In the genomic region with DNA sequence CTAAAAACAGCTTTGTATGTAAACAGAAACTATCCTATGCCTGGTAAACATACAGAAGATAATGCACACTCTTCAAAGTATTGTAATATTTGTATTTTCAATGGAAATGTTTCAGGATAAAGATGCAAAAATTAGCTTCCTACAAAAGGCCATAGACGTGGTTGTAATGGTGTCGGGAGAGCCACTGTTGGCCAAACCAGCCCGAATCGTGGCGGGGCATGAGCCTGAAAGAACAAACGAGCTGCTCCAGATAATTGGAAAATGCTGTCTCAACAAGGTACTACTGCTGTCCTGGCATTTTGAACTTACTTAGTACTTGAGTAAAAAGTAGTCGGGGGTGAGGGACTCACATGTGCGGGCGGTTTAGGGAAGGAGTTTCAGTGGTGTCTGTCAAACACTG, we compare ENCODE assay signal across 16 cellular contexts. TPM values are rescaled to one million over a fixed set of nuclear protein-coding genes. Genes with fewer than 3 reads are reported as not detected.
A peak's percentile ranks its signal among the peaks of the same experiment; 100 is the strongest.
DNase-seq lines count a peak whose midpoint lies in the region; ATAC-seq and TF ChIP-seq lines count a peak whose summit lies in the region.
"Had no signal": no experiment of that assay in that cellular context is flagged by ENCODE, and none has a peak within 500 bp of the region (broad histone marks: within the 10 kb centered on the region; RNA-seq: fewer than 3 reads in every experiment).

No MANE protein-coding gene starts in this region.

- no peak for DNase-seq in Panc1 (ENCODE audit: low read depth, low spot score)
- no peak for DNase-seq in stimulated activated effector memory CD8-positive, alpha-beta T cell treated with anti-CD3 and anti-CD28 coated beads, Interleukin-12 subunit alpha, Interleukin-12 subunit beta, amount 100 ng/mL, for 72 hours (ENCODE audit: low spot score in 2 of 2)
- no peak for DNase-seq in stimulated activated CD4-positive, alpha-beta T cell treated with anti-CD3 and anti-CD28 coated beads, Interleukin-15, amount 100 ng/mL, for 24 hours
- no peak for DNase-seq in effector memory CD8-positive, alpha-beta T cell
- no peak for DNase-seq in activated effector memory CD4-positive, alpha-beta T cell treated with anti-CD3 and anti-CD28 coated beads, Interleukin-2, amount 50 U/mL, for 16 hours
- DNase-seq: C1 segment of cervical spinal cord; Calu3; CD4-positive, alpha-beta memory T cell; COR-L47; DMS53; DMS79 treated with DMSO at 0.1 percent for 48 hours; GF-D8 had no signal

- H3K4me2 ChIP-seq in parathyroid adenoma (ENCODE audit: low read length) = no peak overlapping the region
- H3K4me2 ChIP-seq: GM23338 had no signal

- H3K4me1 ChIP-seq in HEK293 (ENCODE audit: control insufficient read depth, insufficient read depth, low read length) = 0 out of 2 replicates have a peak, but pooled peaks cover 2% of the 10 kb centered on the region
- peaks cover 9% of the 10 kb centered on the region; the same call in 1 of the 2 replicates for H3K4me1 ChIP-seq in Panc1 (ENCODE audit: control insufficient read depth, insufficient read depth, low read length)
- peaks cover 18% of the 10 kb centered on the region for H3K4me1 ChIP-seq in parathyroid adenoma

- H3K4me3 ChIP-seq in HEK293 (ENCODE audit: low read depth, low read length) (no peak overlapping the region), Panc1 (ENCODE audit: low read depth in 2 of 2, low read length in 2 of 2) (no peak overlapping the region), parathyroid adenoma (ENCODE audit: low read depth, low read length) (no peak overlapping the region)
- H3K4me3 ChIP-seq: GM23338, HAP-1 had no signal

- H2AFZ ChIP-seq in parathyroid adenoma = no peak overlapping the region
- H2AFZ ChIP-seq: GM23338 had no signal

- in situ Hi-C loops in Panc1 (cut with HindIII; ENCODE audit: low pct_unique_long_range_greater_than_20kb, low sequenced_read_pairs) = no loop called here

- no peak overlapping the region for H3K27ac ChIP-seq in HEK293 (ENCODE audit: extremely low read depth, low read depth, low read length)
- no peak overlapping the region for H3K27ac ChIP-seq in Panc1 (ENCODE audit: low read length)
- peak overlapping the region; percentile 61 for H3K27ac ChIP-seq in parathyroid adenoma

- intact Hi-C loops in Panc1 (cut with micrococcal nuclease; ENCODE audit: unreplicated experiment) = no loop called here

- H3K27me3 ChIP-seq in Panc1 (ENCODE audit: control insufficient read depth, insufficient read depth, low read length) = no peaks in the 10 kb centered on the region
- no peaks in the 10 kb centered on the region for H3K27me3 ChIP-seq in parathyroid adenoma (ENCODE audit: control insufficient read depth, insufficient read depth, low read length)

- H3K27ac Mint-ChIP-seq in stimulated activated effector memory CD8-positive, alpha-beta T cell treated with anti-CD3 and anti-CD28 coated beads, Interleukin-12 subunit alpha, Interleukin-12 subunit beta, amount 100 ng/mL, for 72 hours = peak overlapping the region; percentile 6
- no peak overlapping the region for H3K27ac Mint-ChIP-seq in effector memory CD8-positive, alpha-beta T cell
- H3K27ac Mint-ChIP-seq: GM23338 had no signal

- no peaks in the 10 kb centered on the region for H3K27me3 Mint-ChIP-seq in effector memory CD8-positive, alpha-beta T cell
- H3K27me3 Mint-ChIP-seq: CD4-positive, alpha-beta memory T cell had no signal

- TSS peak; percentile 35 for BruUV-seq in Panc1 (replicated peaks; lab: Mats Ljungman, UMichigan)

- CTCF ChIA-PET in HEK293 (lab: Yijun Ruan, JAX) (no interaction called here), Panc1 (lab: Charles Lee) (no interaction called here)

- H3K9me3 Mint-ChIP-seq in stimulated activated effector memory CD8-positive, alpha-beta T cell treated with anti-CD3 and anti-CD28 coated beads, Interleukin-12 subunit alpha, Interleukin-12 subunit beta, amount 100 ng/mL, for 72 hours = no peaks in the 10 kb centered on the region
- H3K9me3 Mint-ChIP-seq in effector memory CD8-positive, alpha-beta T cell = no peaks in the 10 kb centered on the region
- H3K9me3 Mint-ChIP-seq: CD4-positive, alpha-beta memory T cell; GM23338 had no signal

- H3K4me3 Mint-ChIP-seq in stimulated activated effector memory CD8-positive, alpha-beta T cell treated with anti-CD3 and anti-CD28 coated beads, Interleukin-12 subunit alpha, Interleukin-12 subunit beta, amount 100 ng/mL, for 72 hours = no peak overlapping the region
- no peak overlapping the region for H3K4me3 Mint-ChIP-seq in effector memory CD8-positive, alpha-beta T cell
- H3K4me3 Mint-ChIP-seq: CD4-positive, alpha-beta memory T cell; GM23338 had no signal

- peaks cover 18% of the 10 kb centered on the region for H3K4me1 Mint-ChIP-seq in stimulated activated effector memory CD8-positive, alpha-beta T cell treated with anti-CD3 and anti-CD28 coated beads, Interleukin-12 subunit alpha, Interleukin-12 subunit beta, amount 100 ng/mL, for 72 hours
- H3K4me1 Mint-ChIP-seq in effector memory CD8-positive, alpha-beta T cell (ENCODE audit: low read depth in 2 of 2) = peaks cover 7 to 8% of the 10 kb centered on the region in 2 donors

- H3K36me3 Mint-ChIP-seq in stimulated activated effector memory CD8-positive, alpha-beta T cell treated with anti-CD3 and anti-CD28 coated beads, Interleukin-12 subunit alpha, Interleukin-12 subunit beta, amount 100 ng/mL, for 72 hours = peaks cover 15% of the 10 kb centered on the region
- peaks cover 4% of the 10 kb centered on the region for H3K36me3 Mint-ChIP-seq in effector memory CD8-positive, alpha-beta T cell (ENCODE audit: insufficient read depth)

- H3K9ac ChIP-seq in parathyroid adenoma = no peak overlapping the region

- TF ChIP-seq CTCF in HEK293 (tag by site-specific recombination; IDR thresholded peaks at IDR 0.05) = no peak
- no peak for TF ChIP-seq CTCF in Panc1 (IDR thresholded peaks at IDR 0.05)
- TF ChIP-seq CTCF in parathyroid adenoma (IDR thresholded peaks at IDR 0.05) = no peak

- POLR2A ChIA-PET in HEK293 (lab: Yijun Ruan, JAX) = no interaction called here
- POLR2A ChIA-PET in Panc1 (lab: Charles Lee) = no interaction called here

- no peaks in the 10 kb centered on the region for H3K9me3 ChIP-seq in HEK293 (ENCODE audit: control insufficient read depth, insufficient read depth, low read depth, low read length)
- H3K9me3 ChIP-seq in Panc1 (ENCODE audit: control insufficient read depth, insufficient read depth, low read depth, low read length) = no peaks in the 10 kb centered on the region
- no peaks in the 10 kb centered on the region for H3K9me3 ChIP-seq in parathyroid adenoma (ENCODE audit: control insufficient read depth, low read length)
- H3K9me3 ChIP-seq: HAP-1 had no signal

- ATAC-seq in Panc1 = no peak
- no peak for ATAC-seq in stimulated activated effector memory CD8-positive, alpha-beta T cell treated with anti-CD3 and anti-CD28 coated beads, Interleukin-12 subunit alpha, Interleukin-12 subunit beta, amount 100 ng/mL, for 72 hours
- ATAC-seq in effector memory CD8-positive, alpha-beta T cell (replicated peaks) = no peak
- ATAC-seq: GM23338 had no signal

- H3K36me3 ChIP-seq in HEK293 (ENCODE audit: control insufficient read depth in 2 of 2, insufficient read depth in 1 of 2, low read length in 2 of 2) = peaks cover 14 to 76% of the 10 kb centered on the region in 2 experiments; a peak in 2 of 3 replicates
- 0 out of 2 replicates have a peak, but pooled peaks cover 2% of the 10 kb centered on the region for H3K36me3 ChIP-seq in Panc1 (ENCODE audit: control insufficient read depth, insufficient read depth, low read length)
- H3K36me3 ChIP-seq in parathyroid adenoma (ENCODE audit: control insufficient read depth, insufficient read depth, low read length) = no peaks in the 10 kb centered on the region

- peaks cover 21% of the 10 kb centered on the region for H3K79me2 ChIP-seq in parathyroid adenoma

TF ChIP-seq in HEK293, 187 proteins besides CTCF, POLR2A, EP300 and RAD21 (continues in another document):
- no peak for TF ChIP-seq ZSCAN5A (tag by site-specific recombination; IDR thresholded peaks at IDR 0.05)
- TF ChIP-seq, protein P1, sequence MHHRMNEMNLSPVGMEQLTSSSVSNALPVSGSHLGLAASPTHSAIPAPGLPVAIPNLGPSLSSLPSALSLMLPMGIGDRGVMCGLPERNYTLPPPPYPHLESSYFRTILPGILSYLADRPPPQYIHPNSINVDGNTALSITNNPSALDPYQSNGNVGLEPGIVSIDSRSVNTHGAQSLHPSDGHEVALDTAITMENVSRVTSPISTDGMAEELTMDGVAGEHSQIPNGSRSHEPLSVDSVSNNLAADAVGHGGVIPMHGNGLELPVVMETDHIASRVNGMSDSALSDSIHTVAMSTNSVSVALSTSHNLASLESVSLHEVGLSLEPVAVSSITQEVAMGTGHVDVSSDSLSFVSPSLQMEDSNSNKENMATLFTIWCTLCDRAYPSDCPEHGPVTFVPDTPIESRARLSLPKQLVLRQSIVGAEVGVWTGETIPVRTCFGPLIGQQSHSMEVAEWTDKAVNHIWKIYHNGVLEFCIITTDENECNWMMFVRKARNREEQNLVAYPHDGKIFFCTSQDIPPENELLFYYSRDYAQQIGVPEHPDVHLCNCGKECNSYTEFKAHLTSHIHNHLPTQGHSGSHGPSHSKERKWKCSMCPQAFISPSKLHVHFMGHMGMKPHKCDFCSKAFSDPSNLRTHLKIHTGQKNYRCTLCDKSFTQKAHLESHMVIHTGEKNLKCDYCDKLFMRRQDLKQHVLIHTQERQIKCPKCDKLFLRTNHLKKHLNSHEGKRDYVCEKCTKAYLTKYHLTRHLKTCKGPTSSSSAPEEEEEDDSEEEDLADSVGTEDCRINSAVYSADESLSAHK (tag by site-specific recombination; IDR thresholded peaks at IDR 0.05) = no peak
- TF ChIP-seq, protein P2, sequence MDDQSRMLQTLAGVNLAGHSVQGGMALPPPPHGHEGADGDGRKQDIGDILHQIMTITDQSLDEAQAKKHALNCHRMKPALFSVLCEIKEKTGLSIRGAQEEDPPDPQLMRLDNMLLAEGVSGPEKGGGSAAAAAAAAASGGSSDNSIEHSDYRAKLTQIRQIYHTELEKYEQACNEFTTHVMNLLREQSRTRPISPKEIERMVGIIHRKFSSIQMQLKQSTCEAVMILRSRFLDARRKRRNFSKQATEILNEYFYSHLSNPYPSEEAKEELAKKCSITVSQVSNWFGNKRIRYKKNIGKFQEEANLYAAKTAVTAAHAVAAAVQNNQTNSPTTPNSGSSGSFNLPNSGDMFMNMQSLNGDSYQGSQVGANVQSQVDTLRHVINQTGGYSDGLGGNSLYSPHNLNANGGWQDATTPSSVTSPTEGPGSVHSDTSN (CRISPR knock-in tag; IDR thresholded peaks at IDR 0.05) = no peak

RNA-seq across cellular contexts. Expression of gene TRAF3IP1, which starts 5.4 kb away (rescaled TPM):
- 23.4 TPM for total RNA-seq in Panc1 (2021; ENCODE audit: unreplicated experiment)
- polyA plus RNA-seq in Panc1 (2012; ENCODE audit: insufficient read length) = 27.9 TPM

RNA-seq across cellular contexts. Expression of gene PER2, which starts 37.3 kb away (rescaled TPM):
- total RNA-seq in Panc1 (2021; ENCODE audit: unreplicated experiment) = 9.9 TPM
- 3.4 TPM for polyA plus RNA-seq in Panc1 (2012; ENCODE audit: insufficient read length)
